In genomic region chr7:16392990-16393523, GRCh38 we compare ENCODE assay signal across 26 cellular contexts. TPM values are rescaled to one million over a fixed set of nuclear protein-coding genes. Genes with fewer than 3 reads are reported as not detected.
DNase-seq lines count a peak whose midpoint lies in the region; ATAC-seq, FAIRE-seq and TF ChIP-seq lines count a peak whose summit lies in the region.
"Had no signal": no experiment of that assay in that cellular context is flagged by ENCODE, and none has a peak within 500 bp of the region (broad histone marks: within the 10 kb centered on the region; RNA-seq: fewer than 3 reads in every experiment).

No MANE protein-coding gene starts in this region.

- in situ Hi-C loops in HepG2 (cut with HindIII; ENCODE audit: extremely low pct_ligation_motif_present, low pct_unique_long_range_greater_than_20kb): no loop called here

- 45 to 70% methylated on average over 2 of the region's 2 CpGs for WGBS in upper lobe of left lung, 2 donors
- WGBS in HepG2 (ENCODE audit: low lambda C conversion rate): 25% methylated on average over 2 of the region's 2 CpGs

- no peak overlapping the region for H3K27ac ChIP-seq in lower lobe of right lung
- H3K27ac ChIP-seq in upper lobe of left lung: no peak overlapping the region
- H3K27ac ChIP-seq in HepG2 (ENCODE audit: extremely low read length, insufficient read depth, low read length): no peak overlapping the region
- H3K27ac ChIP-seq: BLaER1 had no signal

- no peaks in the 10 kb centered on the region for H4K20me1 ChIP-seq in HepG2 (ENCODE audit: insufficient read depth, low read length)
- H4K20me1 ChIP-seq: BLaER1 had no signal

- H3K9me3 ChIP-seq in lower lobe of right lung: no peaks in the 10 kb centered on the region
- no peaks in the 10 kb centered on the region for H3K9me3 ChIP-seq in upper lobe of left lung
- peaks cover 25% of the 10 kb centered on the region for H3K9me3 ChIP-seq in HepG2 (ENCODE audit: low read length)

- intact Hi-C loops in lower lobe of right lung (cut with DNase I): no loop called here
- intact Hi-C loops in HepG2 (cut with micrococcal nuclease; ENCODE audit: unreplicated experiment): no loop called here

- H3K4me1 Mint-ChIP-seq in activated CD8-positive, alpha-beta T cell treated with anti-CD3 and anti-CD28 coated beads, Interleukin-2, amount 10 ng/mL, durations not matched to agents 7 days and 5 days (ENCODE audit: low read depth): no peaks in the 10 kb centered on the region
- H3K4me1 Mint-ChIP-seq: CD14-positive monocyte had no signal

- no peak for TF ChIP-seq RAD21 in HepG2 (CRISPR knock-in tag; IDR thresholded peaks at IDR 0.05)

- H3K79me2 ChIP-seq in HepG2 (ENCODE audit: insufficient read depth, low read length): no peaks in the 10 kb centered on the region

- TF ChIP-seq CTCF in lower lobe of right lung (IDR thresholded peaks at IDR 0.05) (no peak), upper lobe of left lung (IDR thresholded peaks at IDR 0.05) (no peak), HepG2 (CRISPR knock-in tag; IDR thresholded peaks at IDR 0.05) (no peak)

- H3K27me3 ChIP-seq in lower lobe of right lung (ENCODE audit: low read depth) (no peaks in the 10 kb centered on the region), upper lobe of left lung (no peaks in the 10 kb centered on the region), HepG2 (ENCODE audit: control insufficient read depth in 1 of 2, insufficient read depth in 2 of 2, low read length in 2 of 2) (no peaks in the 10 kb centered on the region)
- H3K27me3 ChIP-seq: BE2C, BLaER1 had no signal

- POLR2A ChIA-PET in activated CD8-positive, alpha-beta T cell treated with anti-CD3 and anti-CD28 coated beads, Interleukin-2, amount 10 ng/mL, durations not matched to agents 7 days and 5 days (lab: Charles Lee): no interaction called here
- POLR2A ChIA-PET in HepG2 (lab: Yijun Ruan, JAX): no interaction called here

- H3K4me3 ChIP-seq in lower lobe of right lung (no peak overlapping the region), upper lobe of left lung (no peak overlapping the region), HepG2 (replicated peaks in 1 of 3; ENCODE audit: insufficient read depth in 1 of 3, low read depth in 2 of 3, low read length in 3 of 3) (no peak overlapping the region)
- H3K4me3 ChIP-seq: BLaER1, GM12878 had no signal

- H3K36me3 Mint-ChIP-seq in activated CD8-positive, alpha-beta T cell treated with anti-CD3 and anti-CD28 coated beads, Interleukin-2, amount 10 ng/mL, durations not matched to agents 7 days and 5 days (ENCODE audit: low read depth): peaks cover 15% of the 10 kb centered on the region
- H3K36me3 Mint-ChIP-seq: CD14-positive monocyte had no signal

- no peak overlapping the region for H2AFZ ChIP-seq in HepG2 (ENCODE audit: low read length)

- no peaks in the 10 kb centered on the region for H3K36me3 ChIP-seq in lower lobe of right lung
- no peaks in the 10 kb centered on the region for H3K36me3 ChIP-seq in upper lobe of left lung
- H3K36me3 ChIP-seq in HepG2 (replicated peaks in 1 of 2; ENCODE audit: control insufficient read depth in 1 of 2, insufficient read depth in 2 of 2, low read length in 2 of 2): no peaks in the 10 kb centered on the region
- H3K36me3 ChIP-seq: BE2C, BLaER1 had no signal

- H3K9me3 Mint-ChIP-seq in activated CD8-positive, alpha-beta T cell treated with anti-CD3 and anti-CD28 coated beads, Interleukin-2, amount 10 ng/mL, durations not matched to agents 7 days and 5 days (ENCODE audit: insufficient read depth): peaks cover 20% of the 10 kb centered on the region

- DNase-seq in lower lobe of right lung (no peak), upper lobe of left lung (no peak), HepG2 (ENCODE audit: low spot score) (no peak)
- no peak for DNase-seq in activated CD8-positive, alpha-beta T cell treated with anti-CD3 and anti-CD28 coated beads, Interleukin-2, amount 10 ng/mL, durations not matched to agents 7 days and 5 days
- DNase-seq: 8988T; ACHN; BE2C; C1 segment of cervical spinal cord; CD4-positive, alpha-beta memory T cell; CD4-positive, CD25-positive, alpha-beta regulatory T cell; CD8-positive, alpha-beta memory T cell; COR-L47; DMS 273 treated with DMSO at 0.1 percent for 48 hours; DMS153; DMS53; DMS79; DND-41; EL; GDM1 had no signal

- H3K4me1 ChIP-seq in lower lobe of right lung (no peaks in the 10 kb centered on the region), upper lobe of left lung (peaks cover 0 to 6% (median 0%) of the 10 kb centered on the region in 4 donors), HepG2 (ENCODE audit: insufficient read depth, low read length) (no peaks in the 10 kb centered on the region)
- H3K4me1 ChIP-seq: BE2C, BLaER1 had no signal

- H3K27ac Mint-ChIP-seq in activated CD8-positive, alpha-beta T cell treated with anti-CD3 and anti-CD28 coated beads, Interleukin-2, amount 10 ng/mL, durations not matched to agents 7 days and 5 days: no peak overlapping the region
- H3K27ac Mint-ChIP-seq: CD14-positive monocyte; CD4-positive, alpha-beta memory T cell; CD4-positive, CD25-positive, alpha-beta regulatory T cell; CD8-positive, alpha-beta memory T cell had no signal

- no TSS peak for BruUV-seq in HepG2 (replicated peaks; lab: Mats Ljungman, UMichigan)

- ATAC-seq in lower lobe of right lung (peak; percentile 82 to 96), upper lobe of left lung (ENCODE audit: low FRiP score in 2 of 2) (peak; percentile 34 to 83), HepG2 (no peak), HG03139 (IDR thresholded peaks at IDR 0.05; ENCODE audit: unreplicated experiment) (no peak)
- ATAC-seq in activated CD8-positive, alpha-beta T cell treated with anti-CD3 and anti-CD28 coated beads, Interleukin-2, amount 10 ng/mL, durations not matched to agents 7 days and 5 days: no peak
- ATAC-seq: GM12878 had no signal

- no peaks in the 10 kb centered on the region for H3K27me3 Mint-ChIP-seq in activated CD8-positive, alpha-beta T cell treated with anti-CD3 and anti-CD28 coated beads, Interleukin-2, amount 10 ng/mL, durations not matched to agents 7 days and 5 days (ENCODE audit: low read depth)
- H3K27me3 Mint-ChIP-seq: CD4-positive, alpha-beta memory T cell; CD4-positive, CD25-positive, alpha-beta regulatory T cell had no signal

- no peak for FAIRE-seq in HepG2 (lab: Jason Lieb, UNC)
- FAIRE-seq: A204.1, GM12878, GM12892, GM18507 had no signal

- no peak for TF ChIP-seq POLR2A in upper lobe of left lung (IDR thresholded peaks at IDR 0.05)
- TF ChIP-seq POLR2A in HepG2 (IDR thresholded peaks at IDR 0.05; ENCODE audit: insufficient read depth in 1 of 2, low read depth in 2 of 2, low read length in 2 of 2): no peak

- H3K4me3 Mint-ChIP-seq in activated CD8-positive, alpha-beta T cell treated with anti-CD3 and anti-CD28 coated beads, Interleukin-2, amount 10 ng/mL, durations not matched to agents 7 days and 5 days: no peak overlapping the region
- H3K4me3 Mint-ChIP-seq: CD14-positive monocyte; CD4-positive, CD25-positive, alpha-beta regulatory T cell; CD8-positive, alpha-beta memory T cell had no signal

- H3K9ac ChIP-seq in HepG2 (ENCODE audit: insufficient read depth, low read depth, low read length): no peak overlapping the region
- H3K9ac ChIP-seq: BLaER1 had no signal

- CTCF ChIA-PET in activated CD8-positive, alpha-beta T cell treated with anti-CD3 and anti-CD28 coated beads, Interleukin-2, amount 10 ng/mL, durations not matched to agents 7 days and 5 days (lab: Charles Lee): no interaction called here
- CTCF ChIA-PET in HepG2 (lab: Yijun Ruan, JAX; ENCODE audit: low intra/inter-chr PET ratio, low total read pairs): no interaction called here

- TF ChIP-seq EP300 in upper lobe of left lung (IDR thresholded peaks at IDR 0.05): no peak
- no peak for TF ChIP-seq EP300 in HepG2 (IDR thresholded peaks at IDR 0.05; ENCODE audit: low read depth in 2 of 2, low read length in 2 of 2)
- TF ChIP-seq EP300 in HepG2 (CRISPR knock-in tag; IDR thresholded peaks at IDR 0.05; ENCODE audit: borderline replicate concordance): no peak

- H3K4me2 ChIP-seq in HepG2 (ENCODE audit: low read depth, low read length): no peak overlapping the region
- H3K4me2 ChIP-seq: BLaER1 had no signal

TF ChIP-seq in HepG2, 621 proteins besides CTCF, POLR2A, EP300 and RAD21 (continues in another document):
- TF ChIP-seq ZNF362 (CRISPR knock-in tag; IDR thresholded peaks at IDR 0.05; ENCODE audit: borderline replicate concordance): no peak

RNA-seq across cellular contexts. Expression of gene CRPPA, which starts 28.3 kb away (rescaled TPM):
- total RNA-seq in lower lobe of right lung (3.0 TPM), upper lobe of left lung (1 to 10 TPM; 1.0 to 3.3 (median 2.4) TPM), HepG2 (2016; rRNA removed; fragmentation: Illumina TruSeq; extraction: Trizol) (1.1 and 1.3 TPM in 2 replicates)
- under 1 TPM; 0.74 to 0.81 TPM for total RNA-seq in activated CD8-positive, alpha-beta T cell treated with anti-CD3 and anti-CD28 coated beads, Interleukin-2, amount 10 ng/mL, durations not matched to agents 7 days and 5 days
- 1.0 and 1.8 TPM in 2 replicates for total RNA-seq in HepG2 (2016; cell fraction: cytosol; rRNA removed; fragmentation: Illumina TruSeq; extraction: Trizol; ENCODE audit: low read depth)
- 1.0 TPM in 2 replicates for total RNA-seq in HepG2 (2016; cell fraction: insoluble cytoplasmic fraction; rRNA removed; fragmentation: Illumina TruSeq; extraction: Trizol)
- 0.62 and 0.80 TPM in 2 replicates for total RNA-seq in HepG2 (2016; cell fraction: membrane; rRNA removed; fragmentation: Illumina TruSeq; extraction: Trizol)
- total RNA-seq in HepG2 (2016; cell fraction: nucleus; rRNA removed; fragmentation: Illumina TruSeq; extraction: Trizol): 2.0 and 2.2 TPM in 2 replicates
- polyA plus RNA-seq in HepG2 (2011; rRNA removed): 0.16 and 0.18 TPM in 2 replicates
- polyA plus RNA-seq in HepG2 (2011; cell fraction: cytosol; rRNA removed): 0.06 and 0.09 TPM in 2 replicates
- 0.10 and 0.14 TPM in 2 replicates for polyA plus RNA-seq in HepG2 (2011; cell fraction: nucleus; rRNA removed)
- 0.12 and 0.21 TPM in 2 replicates for polyA plus RNA-seq in HepG2 (2012)
- 0.19 and 0.28 TPM in 2 replicates for polyA plus RNA-seq in HepG2 (2016; cell fraction: cytosol; fragmentation: Illumina TruSeq; extraction: Trizol; ENCODE audit: low read depth)
- polyA plus RNA-seq in HepG2 (2016; cell fraction: insoluble cytoplasmic fraction; fragmentation: Illumina TruSeq; extraction: Trizol; ENCODE audit: low read depth): 0.56 and 0.91 TPM in 2 replicates
- 0.29 and 0.48 TPM in 2 replicates for polyA plus RNA-seq in HepG2 (2016; cell fraction: membrane; fragmentation: Illumina TruSeq; extraction: Trizol; ENCODE audit: low read depth)
- 0.49 and 0.63 TPM in 2 replicates for polyA plus RNA-seq in HepG2 (2016; cell fraction: nucleus; fragmentation: Illumina TruSeq; extraction: Trizol; ENCODE audit: insufficient read depth, low read depth)
- 0.48 TPM in 1 of 2 replicates, not detected in the other for polyA minus RNA-seq in HepG2 (2011; rRNA and poly(A)+ RNA removed; ENCODE audit: low replicate concordance)
- 0.18 and 0.30 TPM in 2 replicates for polyA minus RNA-seq in HepG2 (2011; cell fraction: cytosol; rRNA and poly(A)+ RNA removed)
- 1.9 and 2.1 TPM in 2 replicates for polyA minus RNA-seq in HepG2 (2011; cell fraction: nucleus; rRNA and poly(A)+ RNA removed)
- total RNA-seq: GM12878 had no signal
- polyA plus RNA-seq: GM12878 had no signal

Comparison
In these comparisons a context has a peak if more than half of its experiments do, and no peak if none do; other contexts are left out.
1. ATAC-seq: peak in lower lobe of right lung (2 of 2) and upper lobe of left lung (2 of 2); none in activated CD8-positive, alpha-beta T cell treated with anti-CD3 and anti-CD28 coated beads, Interleukin-2, amount 10 ng/mL, durations not matched to agents 7 days and 5 days (single experiment), HepG2 (single experiment) and HG03139 (single experiment).